Comparison of ENCODE assay signal across 8 cellular contexts in the genomic region with DNA sequence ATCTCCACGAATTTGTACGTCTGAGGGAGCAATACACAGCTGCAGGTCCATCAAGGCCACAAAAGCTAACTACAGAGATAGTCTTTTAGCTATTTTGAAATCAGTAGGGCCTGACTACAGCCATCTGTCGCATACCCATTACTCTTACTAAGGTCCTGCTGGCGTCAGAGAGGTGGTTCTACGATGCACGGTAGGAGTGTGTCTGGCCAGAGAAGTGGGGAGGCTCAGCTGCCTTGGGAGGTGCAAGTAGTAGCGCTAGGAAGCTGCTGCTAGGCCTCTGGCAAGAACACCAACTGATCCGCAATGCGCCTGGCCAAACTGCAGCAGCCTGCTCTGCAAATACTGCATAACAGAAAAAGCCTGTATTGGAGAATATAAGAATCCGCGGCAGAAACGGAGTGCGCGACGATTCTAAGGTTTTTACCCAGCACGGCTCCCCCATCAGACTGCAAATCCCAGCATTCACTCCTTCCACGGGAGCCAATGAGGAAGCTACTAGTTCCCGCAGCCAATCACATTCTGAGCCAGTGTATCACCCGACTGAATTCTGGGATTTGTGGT. TPM values are rescaled to one million over a fixed set of nuclear protein-coding genes. Genes with fewer than 3 reads are reported as not detected.
DNase-seq lines count a peak whose midpoint lies in the region; ATAC-seq and TF ChIP-seq lines count a peak whose summit lies in the region.

No MANE protein-coding gene starts in this region.

- peaks cover 23% of the 10 kb centered on the region; the same call in 1 of the 2 replicates for H4K20me1 ChIP-seq in GM23338 (replicated peaks; ENCODE audit: insufficient read depth)

- peak in 1 of 2 donors; percentile 67 for TF ChIP-seq POLR2A in thyroid gland (IDR thresholded peaks at IDR 0.05)

- H3K4me1 Mint-ChIP-seq in GM23338 (peaks cover 14% of the 10 kb centered on the region), osteocyte (ENCODE audit: unreplicated experiment) (peaks cover 34% of the 10 kb centered on the region)

- H3K4me3 Mint-ChIP-seq in GM23338, result peak overlapping the region; percentile 90
- peak overlapping the region; percentile 91 for H3K4me3 Mint-ChIP-seq in osteocyte (ENCODE audit: unreplicated experiment)

- H3K27me3 ChIP-seq in GM23338 (ENCODE audit: insufficient read depth), result no peaks in the 10 kb centered on the region
- no peaks in the 10 kb centered on the region for H3K27me3 ChIP-seq in thyroid gland

- H3K79me2 ChIP-seq in GM23338 (replicated peaks; ENCODE audit: insufficient read depth), result peaks cover 39% of the 10 kb centered on the region

- peak; percentile 99 for DNase-seq in G401 (ENCODE audit: low spot score)
- DNase-seq in GM23338 (ENCODE audit: low spot score), result peak; percentile 98
- peak; percentile 99 for DNase-seq in LHCN-M2 (ENCODE audit: low read depth)
- peak; percentile 100 for DNase-seq in SK-N-DZ (ENCODE audit: low spot score)
- peak; percentile 72 to 89 for DNase-seq in activated naive CD4-positive, alpha-beta T cell treated with anti-CD3 and anti-CD28 coated beads, Interleukin-2, amount 50 U/mL, for 72 hours (ENCODE audit: low spot score in 2 of 2)
- peak; percentile 75 to 98 (median 94) for DNase-seq in head of caudate nucleus
- DNase-seq in osteocyte (ENCODE audit: extremely low spot score, unreplicated experiment), result peak; percentile 95
- DNase-seq in thyroid gland, result peak; percentile 90 to 91

- H3K27me3 Mint-ChIP-seq in GM23338 (ENCODE audit: insufficient read depth, low read depth, poor library complexity) (peaks cover 7% of the 10 kb centered on the region), osteocyte (ENCODE audit: unreplicated experiment) (no peaks in the 10 kb centered on the region)

- peaks cover 12% of the 10 kb centered on the region for H3K4me1 ChIP-seq in GM23338 (ENCODE audit: insufficient read depth)
- H3K4me1 ChIP-seq in thyroid gland, result peaks cover 17 to 20% of the 10 kb centered on the region in 2 donors

- no peaks in the 10 kb centered on the region; the same call in 1 of the 2 replicates for H3K9me2 ChIP-seq in GM23338 (ENCODE audit: insufficient read depth)

- H3K27ac ChIP-seq in GM23338 (ENCODE audit: low read depth), result peak overlapping the region; percentile 39
- peak overlapping the region; percentile 69 to 99 (median 98) for H3K27ac ChIP-seq in thyroid gland

- TF ChIP-seq CTCF in GM23338 (conservative IDR thresholded peaks at IDR 0.05; ENCODE audit: low read depth in 2 of 2), result no peak
- TF ChIP-seq CTCF in osteocyte (IDR thresholded peaks at IDR 0.05), result no peak
- no peak for TF ChIP-seq CTCF in thyroid gland (IDR thresholded peaks at IDR 0.05)

- H3K9me3 Mint-ChIP-seq in GM23338, result peaks cover 4% of the 10 kb centered on the region; the same call in 1 of the 3 replicates
- peaks cover 2 to 6% of the 10 kb centered on the region in 2 donors for H3K9me3 Mint-ChIP-seq in activated naive CD4-positive, alpha-beta T cell treated with anti-CD3 and anti-CD28 coated beads, Interleukin-2, amount 50 U/mL, for 72 hours
- no peaks in the 10 kb centered on the region for H3K9me3 Mint-ChIP-seq in osteocyte (ENCODE audit: unreplicated experiment)

- no peaks in the 10 kb centered on the region for H3F3A ChIP-seq in GM23338 (replicated peaks; ENCODE audit: low read depth)

- H3K36me3 Mint-ChIP-seq in GM23338 (ENCODE audit: low read depth) (peaks cover 4% of the 10 kb centered on the region; the same call in 2 of the 3 replicates), osteocyte (ENCODE audit: unreplicated experiment) (peaks cover 2% of the 10 kb centered on the region)
- peaks cover 26 to 32% of the 10 kb centered on the region in 2 donors for H3K36me3 Mint-ChIP-seq in activated naive CD4-positive, alpha-beta T cell treated with anti-CD3 and anti-CD28 coated beads, Interleukin-2, amount 50 U/mL, for 72 hours

- H3K36me3 ChIP-seq in GM23338 (ENCODE audit: insufficient read depth) (no peaks in the 10 kb centered on the region), thyroid gland (no peaks in the 10 kb centered on the region)

- WGBS in thyroid gland, 2 donors, result 5% methylated on average over 15 to 19 of the region's 19 CpGs

- H3K4me3 ChIP-seq in GM23338, result peak overlapping the region; percentile 86
- H3K4me3 ChIP-seq in thyroid gland (replicated peaks in 1 of 3), result peak overlapping the region in 2 of 3 donors; percentile 7 to 83

- H3K9me3 ChIP-seq in thyroid gland, result no peaks in the 10 kb centered on the region

- peak overlapping the region; percentile 77 for H3K4me2 ChIP-seq in GM23338

- peak overlapping the region; percentile 66 for H2AFZ ChIP-seq in GM23338

- H3K27ac Mint-ChIP-seq in GM23338, result peak overlapping the region; percentile 100
- H3K27ac Mint-ChIP-seq in activated naive CD4-positive, alpha-beta T cell treated with anti-CD3 and anti-CD28 coated beads, Interleukin-2, amount 50 U/mL, for 72 hours, result peak overlapping the region; percentile 97 to 99
- H3K27ac Mint-ChIP-seq in osteocyte (ENCODE audit: unreplicated experiment), result peak overlapping the region; percentile 100

- peak; percentile 86 for ATAC-seq in GM23338
- peak; percentile 82 to 84 for ATAC-seq in activated naive CD4-positive, alpha-beta T cell treated with anti-CD3 and anti-CD28 coated beads, Interleukin-2, amount 50 U/mL, for 72 hours

- in situ Hi-C loops in G401 (cut with HindIII; ENCODE audit: low sequenced_read_pairs), result no loop called here

- intact Hi-C loops in head of caudate nucleus (cut with DNase I), result no loop called here
- intact Hi-C loops in thyroid gland (cut with DNase I), result no loop called here

TF ChIP-seq in GM23338, 12 proteins besides CTCF, POLR2A, EP300 and RAD21:
- TF ChIP-seq, protein P1, sequence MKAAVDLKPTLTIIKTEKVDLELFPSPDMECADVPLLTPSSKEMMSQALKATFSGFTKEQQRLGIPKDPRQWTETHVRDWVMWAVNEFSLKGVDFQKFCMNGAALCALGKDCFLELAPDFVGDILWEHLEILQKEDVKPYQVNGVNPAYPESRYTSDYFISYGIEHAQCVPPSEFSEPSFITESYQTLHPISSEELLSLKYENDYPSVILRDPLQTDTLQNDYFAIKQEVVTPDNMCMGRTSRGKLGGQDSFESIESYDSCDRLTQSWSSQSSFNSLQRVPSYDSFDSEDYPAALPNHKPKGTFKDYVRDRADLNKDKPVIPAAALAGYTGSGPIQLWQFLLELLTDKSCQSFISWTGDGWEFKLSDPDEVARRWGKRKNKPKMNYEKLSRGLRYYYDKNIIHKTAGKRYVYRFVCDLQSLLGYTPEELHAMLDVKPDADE (IDR thresholded peaks at IDR 0.05), result peak; percentile 95
- TF ChIP-seq ZNF114 (CRISPR knock-in tag; IDR thresholded peaks at IDR 0.05) (no peak), CREB1 (CRISPR knock-in tag; IDR thresholded peaks at IDR 0.05; ENCODE audit: low read depth) (peak; percentile 81)

RNA-seq across cellular contexts. Expression of a gene that starts 0.7 kb away (rescaled TPM):
- 75.3 and 112 TPM in 2 replicates for total RNA-seq in G401 (2014; rRNA removed; shearing (Covaris generic))
- total RNA-seq in GM23338 (2014; rRNA removed; shearing (Covaris generic)), result 151 and 164 TPM in 2 replicates
- 53.8 and 71.4 TPM in 2 replicates for polyA plus RNA-seq in GM23338 (2016; fragmentation: Nextera tagmentation; extraction: Ambion mirVana)
- total RNA-seq in LHCN-M2 (2014; rRNA removed) (84.5 and 91.4 TPM in 2 replicates), osteocyte (167 and 194 TPM in 2 replicates), thyroid gland (100 to 1,000 TPM in 2 of 4 donors, 10 to 100 TPM in 2; 88.5 to 127 (median 98.9) TPM)
- polyA plus RNA-seq in LHCN-M2 (2012), result 37.1 TPM
- 76.2 and 90.8 TPM in 2 replicates for polyA plus RNA-seq in SK-N-DZ (2014; cell fraction: cytosol; rRNA removed)
- 106 TPM in 2 replicates for polyA plus RNA-seq in SK-N-DZ (2014; cell fraction: nucleus; rRNA removed)
- total RNA-seq in activated naive CD4-positive, alpha-beta T cell treated with anti-CD3 and anti-CD28 coated beads, Interleukin-2, amount 50 U/mL, for 72 hours, result 100 to 1,000 TPM; 213 to 239 TPM

Comparison
In these comparisons a context has a peak if more than half of its experiments do, and no peak if none do; other contexts are left out.
1. Peak in every context shown above with its lines: DNase-seq, ATAC-seq, H3K4me3 ChIP-seq and H3K27ac ChIP-seq.